16 cellular contexts compared by ENCODE assay signal in the genomic region with DNA sequence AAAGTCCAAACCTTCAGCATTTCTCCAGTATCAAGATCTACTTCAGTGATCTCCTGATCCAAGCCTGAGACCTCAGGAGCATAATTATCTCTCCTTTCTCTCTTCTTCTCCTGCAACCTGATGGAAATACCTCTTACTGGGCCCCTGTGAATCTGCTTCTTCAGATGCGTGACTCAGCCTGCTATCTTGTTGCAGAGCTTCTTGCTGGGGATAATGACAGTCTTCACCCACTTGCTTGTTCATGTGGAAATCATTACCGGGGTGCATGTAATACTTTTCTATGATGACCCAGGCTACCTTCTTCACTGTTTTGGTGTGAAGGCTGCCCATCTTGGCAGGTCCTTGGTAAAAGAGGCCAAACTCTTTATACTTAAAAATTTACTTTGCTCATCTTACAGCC.
"Had no signal": no experiment of that assay in that cellular context is flagged by ENCODE, and none has a peak within 500 bp of the region (broad histone marks: within the 10 kb centered on the region; RNA-seq: fewer than 3 reads in every experiment).

No MANE protein-coding gene starts in this region.

- H3K4me1 ChIP-seq: parathyroid adenoma had no signal

- H3K27ac ChIP-seq: neutrophil, parathyroid adenoma, VCaP had no signal

- H3K36me3 ChIP-seq: neutrophil had no signal

- DNase-seq: activated CD4-positive, alpha-beta memory T cell treated with anti-CD3 and anti-CD28 coated beads for 36 hours; activated CD8-positive, alpha-beta memory T cell treated with anti-CD3 and anti-CD28 coated beads, Interleukin-2, amount 10 ng/mL, durations not matched to agents 7 days and 5 days; activated naive CD4-positive, alpha-beta T cell treated with anti-CD3 and anti-CD28 coated beads, Interleukin-2, amount 10 ng/mL, durations not matched to agents 7 days and 5 days; activated T-cell treated with anti-CD3 and anti-CD28 coated beads, Interleukin-2, amount 50 U/mL, for 1 hour; effector CD8-positive, alpha-beta T cell; kidney glomerular epithelial cell; mesenchymal stem cell; natural killer cell; stimulated activated naive CD4-positive, alpha-beta T cell treated with Interleukin-2 at 50 U/mL for 16 hours; substantia nigra; T-cell; T-helper 9 cell; trophoblast cell had no signal

- H3K27me3 ChIP-seq: neutrophil had no signal

- H3K79me2 ChIP-seq: parathyroid adenoma had no signal

- H2AFZ ChIP-seq: parathyroid adenoma had no signal

- H3K9me3 ChIP-seq: neutrophil had no signal

- H3K9ac ChIP-seq: parathyroid adenoma had no signal
